Comparison of ENCODE assay signal across 8 cellular contexts in genomic region chr16:50139580-50139979, GRCh38.
"Had no signal": no experiment of that assay in that cellular context is flagged by ENCODE, and none has a peak within 500 bp of the region (broad histone marks: within the 10 kb centered on the region; RNA-seq: fewer than 3 reads in every experiment).

No MANE protein-coding gene starts in this region.

- DNase-seq: H9, HCEC 1CT had no signal

- H3K27ac ChIP-seq: HL-60 had no signal

- H3K4me2 ChIP-seq: GM23338 had no signal

- H3K27me3 Mint-ChIP-seq: IgD-negative memory B cell had no signal

- H3K4me3 ChIP-seq: GM23338 had no signal

- H3K9me3 Mint-ChIP-seq: GM23338, H9, IgD-negative memory B cell had no signal

- ATAC-seq: GM23338, HepG2 had no signal

- H3K4me1 Mint-ChIP-seq: GM23338, H9, IgD-negative memory B cell had no signal

- H3K27ac Mint-ChIP-seq: GM23338, H9, IgD-negative memory B cell had no signal

- FAIRE-seq: H1, H54 had no signal

- H3K4me3 Mint-ChIP-seq: GM23338, H9, IgD-negative memory B cell had no signal

- H3K36me3 Mint-ChIP-seq: IgD-negative memory B cell had no signal
